10 cellular contexts compared by ENCODE assay signal in genomic region chr2:181894381-181894780, GRCh38. TPM values are rescaled to one million over a fixed set of nuclear protein-coding genes. Genes with fewer than 3 reads are reported as not detected.
DNase-seq lines count a peak whose midpoint lies in the region; ATAC-seq and TF ChIP-seq lines count a peak whose summit lies in the region.
"Had no signal": no experiment of that assay in that cellular context is flagged by ENCODE, and none has a peak within 500 bp of the region (broad histone marks: within the 10 kb centered on the region; RNA-seq: fewer than 3 reads in every experiment).

No MANE protein-coding gene starts in this region.

- no peaks in the 10 kb centered on the region for H3K27me3 ChIP-seq in right cardiac atrium (ENCODE audit: control insufficient read depth, insufficient read depth)

- 47% methylated on average over 3 of the region's 3 CpGs for WGBS in right cardiac atrium

- CTCF ChIA-PET in activated naive CD4-positive, alpha-beta T cell treated with anti-CD3 and anti-CD28 coated beads, Interleukin-2, amount 10 ng/mL, durations not matched to agents 7 days and 5 days (lab: Charles Lee): interaction anchor here (1.0 kb wide), 1 partner anchor 9 kb away, joined by 6 read pairs; no protein-coding TSS in a partner anchor

- H3K4me3 Mint-ChIP-seq in nephron: peak overlapping the region; percentile 95 to 98 (median 97)
- H3K4me3 Mint-ChIP-seq in activated naive CD4-positive, alpha-beta T cell treated with anti-CD3 and anti-CD28 coated beads, Interleukin-2, amount 10 ng/mL, durations not matched to agents 7 days and 5 days: no peak overlapping the region

- H3K4me3 ChIP-seq in right cardiac atrium (ENCODE audit: low read length): peak overlapping the region; percentile 49

- DNase-seq in right cardiac atrium (no peak), left cardiac atrium (no peak), dermis blood vessel endothelial cell (peak; percentile 31), COR-L47 (lab: John Stamatoyannopoulos, UW) (no peak)
- no peak for DNase-seq in activated naive CD4-positive, alpha-beta T cell treated with anti-CD3 and anti-CD28 coated beads, Interleukin-2, amount 10 ng/mL, durations not matched to agents 7 days and 5 days

- H3K9me3 ChIP-seq in right cardiac atrium (ENCODE audit: control insufficient read depth, low read length): no peaks in the 10 kb centered on the region

- no peaks in the 10 kb centered on the region for H3K4me1 ChIP-seq in right cardiac atrium (ENCODE audit: control insufficient read depth, insufficient read depth, low read length)

- H3K4me1 Mint-ChIP-seq in nephron: peaks cover 50% of the 10 kb centered on the region
- peaks cover 42% of the 10 kb centered on the region for H3K4me1 Mint-ChIP-seq in activated naive CD4-positive, alpha-beta T cell treated with anti-CD3 and anti-CD28 coated beads, Interleukin-2, amount 10 ng/mL, durations not matched to agents 7 days and 5 days

- H3K27ac ChIP-seq in right cardiac atrium (ENCODE audit: low read length): no peak overlapping the region

- TF ChIP-seq CTCF in nephron (IDR thresholded peaks at IDR 0.05; ENCODE audit: unreplicated experiment in 3 of 3): no peak

- no peaks in the 10 kb centered on the region for H3K9me3 Mint-ChIP-seq in nephron
- H3K9me3 Mint-ChIP-seq in activated naive CD4-positive, alpha-beta T cell treated with anti-CD3 and anti-CD28 coated beads, Interleukin-2, amount 10 ng/mL, durations not matched to agents 7 days and 5 days: no peaks in the 10 kb centered on the region
- H3K9me3 Mint-ChIP-seq: activated naive CD4-positive, alpha-beta T cell treated with anti-CD3 and anti-CD28 coated beads, Interleukin-2, amount 50 U/mL, for 24 hours; WTC11 had no signal

- H3K27me3 Mint-ChIP-seq in nephron (ENCODE audit: low read depth): no peaks in the 10 kb centered on the region
- peaks cover 21% of the 10 kb centered on the region for H3K27me3 Mint-ChIP-seq in activated naive CD4-positive, alpha-beta T cell treated with anti-CD3 and anti-CD28 coated beads, Interleukin-2, amount 10 ng/mL, durations not matched to agents 7 days and 5 days

- intact Hi-C loops in right cardiac atrium (cut with DNase I): no loop called here
- intact Hi-C loops in left cardiac atrium (cut with DNase I): loop anchor here in 1 of 2 donors (10.0 kb wide), 1 partner anchor 180 kb away; no protein-coding TSS in a partner anchor

- peak overlapping the region; percentile 67 to 97 (median 83) for H3K27ac Mint-ChIP-seq in nephron
- no peak overlapping the region for H3K27ac Mint-ChIP-seq in activated naive CD4-positive, alpha-beta T cell treated with anti-CD3 and anti-CD28 coated beads, Interleukin-2, amount 10 ng/mL, durations not matched to agents 7 days and 5 days
- H3K27ac Mint-ChIP-seq: activated naive CD4-positive, alpha-beta T cell treated with anti-CD3 and anti-CD28 coated beads, Interleukin-2, amount 50 U/mL, for 24 hours; WTC11 had no signal

- H3K36me3 Mint-ChIP-seq in nephron (ENCODE audit: low read depth): peaks cover 36% of the 10 kb centered on the region
- peaks cover 39% of the 10 kb centered on the region for H3K36me3 Mint-ChIP-seq in activated naive CD4-positive, alpha-beta T cell treated with anti-CD3 and anti-CD28 coated beads, Interleukin-2, amount 10 ng/mL, durations not matched to agents 7 days and 5 days

- ATAC-seq in right cardiac atrium (no peak), left cardiac atrium (no peak), GM18907 (IDR thresholded peaks at IDR 0.05; ENCODE audit: unreplicated experiment) (no peak), HG03469 (IDR thresholded peaks at IDR 0.05; ENCODE audit: unreplicated experiment) (no peak)
- ATAC-seq: WTC11 had no signal

RNA-seq across cellular contexts. Expression of gene ITPRID2, which starts 2.9 kb away (rescaled TPM):
- 10 to 100 TPM; 80.5 to 95.9 (median 82.2) TPM for total RNA-seq in right cardiac atrium
- 27.8 TPM for polyA plus RNA-seq in right cardiac atrium
- total RNA-seq in left cardiac atrium: 10 to 100 TPM; 61.5 to 88.7 TPM
- 191 and 211 TPM in 2 replicates for total RNA-seq in dermis blood vessel endothelial cell
